Comparison of ENCODE assay signal across 24 cellular contexts in the genomic region with DNA sequence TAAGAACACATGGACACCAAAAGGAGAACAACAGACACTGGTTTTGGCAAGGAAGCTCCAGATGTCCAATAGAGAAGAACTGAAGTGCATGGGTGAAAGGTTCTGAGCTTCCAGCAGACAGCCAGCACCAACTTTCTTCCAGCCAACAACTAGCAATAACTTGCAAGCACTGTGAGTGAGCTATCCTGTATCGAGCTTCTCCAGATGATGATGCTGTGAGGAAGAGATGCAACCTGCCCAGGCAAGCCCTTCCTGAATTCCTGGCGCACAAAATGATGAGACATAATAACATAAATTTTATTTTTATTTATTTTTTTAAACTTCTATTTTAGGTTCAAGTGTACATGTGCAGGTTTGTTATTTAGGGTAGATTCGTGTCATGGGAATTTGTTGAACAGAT.
"Had no signal": no experiment of that assay in that cellular context is flagged by ENCODE, and none has a peak within 500 bp of the region (broad histone marks: within the 10 kb centered on the region; RNA-seq: fewer than 3 reads in every experiment).

No MANE protein-coding gene starts in this region.

- H3K9me3 ChIP-seq: MG63 had no signal

- ATAC-seq: K562, Panc1, PC-3, T-cell had no signal

- H3K27me3 ChIP-seq: MG63 had no signal

- FAIRE-seq: HTR-8/SVneo, K562 had no signal

- DNase-seq: MG63, NCI-H1092, NCI-H1105 treated with DMSO at 0.1 percent for 48 hours, NCI-H1417 treated with DMSO at 0.1 percent for 48 hours, NCI-H146, NCI-H1694 treated with DMSO at 0.1 percent for 48 hours, NCI-H1930, NCI-H2081 treated with DMSO at 0.1 percent for 48 hours, NCI-H2171, NCI-H226, NCI-H446, NCI-H510A, NCI-H524 treated with DMSO at 0.1 percent for 48 hours, NCI-H69, NCI-H774, PC-3, SHP77, SK-N-SH, SW 1271, T-cell had no signal

- H3K27ac ChIP-seq: RWPE1 had no signal

- H3K36me3 ChIP-seq: MG63 had no signal

- H3K9ac ChIP-seq: SK-N-SH had no signal

- H3K4me3 ChIP-seq: K562, MG63 had no signal

- H3K4me2 ChIP-seq: SK-N-SH had no signal
